In genomic region chr16:2867987-2868789, GRCh38 we compare ENCODE assay signal across 8 cellular contexts. TPM values are rescaled to one million over a fixed set of nuclear protein-coding genes. Genes with fewer than 3 reads are reported as not detected.
DNase-seq lines count a peak whose midpoint lies in the region; ATAC-seq and TF ChIP-seq lines count a peak whose summit lies in the region.

No MANE protein-coding gene starts in this region.

- H3K9me3 ChIP-seq in colonic mucosa: no peaks in the 10 kb centered on the region

- no peaks in the 10 kb centered on the region for H3K36me3 ChIP-seq in colonic mucosa

- peak; percentile 94 for ATAC-seq in GM19035 (IDR thresholded peaks at IDR 0.05; ENCODE audit: unreplicated experiment)
- ATAC-seq in HG03432 (IDR thresholded peaks at IDR 0.05; ENCODE audit: unreplicated experiment): peak; percentile 87

- H3K27me3 ChIP-seq in colonic mucosa: no peaks in the 10 kb centered on the region
- no peaks in the 10 kb centered on the region for H3K27me3 ChIP-seq in layer of hippocampus (ENCODE audit: control insufficient read depth, insufficient read depth, low read length)

- intact Hi-C loops in colonic mucosa (cut with DNase I): no loop called here

- peak; percentile 98 for TF ChIP-seq CTCF in colonic mucosa (IDR thresholded peaks at IDR 0.05)

- no peaks in the 10 kb centered on the region for H3K4me1 ChIP-seq in colonic mucosa

- H3K4me3 ChIP-seq in colonic mucosa: peak overlapping the region; percentile 43

- H3K27ac ChIP-seq in colonic mucosa: peak overlapping the region; percentile 90
- H3K27ac ChIP-seq in layer of hippocampus (ENCODE audit: low read depth, low read length): peak overlapping the region; percentile 93

- DNase-seq in AML-193 (lab: John Stamatoyannopoulos, UW) (peak; percentile 85 to 89), NCI-H460 (ENCODE audit: extremely low read depth, low read depth) (peak; percentile 90), colonic mucosa (peak; percentile 98)
- peak; percentile 89 to 90 for DNase-seq in activated CD4-positive, alpha-beta T cell treated with anti-CD3 and anti-CD28 coated beads for 4 hours
- DNase-seq in stimulated activated CD4-positive, alpha-beta T cell treated with anti-CD3 and anti-CD28 coated beads, Interleukin-1b, Interleukin-23, amount 100 ng/mL, for 24 hours (ENCODE audit: low read depth in 4 of 4, low spot score in 1 of 4): peak; percentile 91 to 96 (median 94)

- peak overlapping the region; percentile 77 to 90 for H3K9ac ChIP-seq in colonic mucosa (ENCODE audit: low read depth in 2 of 2, low read length in 2 of 2)

RNA-seq across cellular contexts. Expression of gene PRSS22, which starts 10.2 kb away (rescaled TPM):
- total RNA-seq in NCI-H460 (2014; rRNA removed; shearing (Covaris generic)): not detected in 2 replicates
- polyA plus RNA-seq in NCI-H460 (2014; cell fraction: nucleus; rRNA removed): not detected in 2 replicates
- total RNA-seq in colonic mucosa: 1 to 10 TPM; 6.1 to 6.7 TPM

RNA-seq across cellular contexts. Expression of gene FLYWCH2, which starts 14.8 kb away (rescaled TPM):
- 80.1 and 88.9 TPM in 2 replicates for total RNA-seq in NCI-H460 (2014; rRNA removed; shearing (Covaris generic))
- polyA plus RNA-seq in NCI-H460 (2014; cell fraction: nucleus; rRNA removed): 268 and 327 TPM in 2 replicates
- 10 to 100 TPM; 16.2 to 24.8 TPM for total RNA-seq in colonic mucosa

RNA-seq across cellular contexts. Expression of gene ZG16B, which starts 38.1 kb away (rescaled TPM):
- total RNA-seq in NCI-H460 (2014; rRNA removed; shearing (Covaris generic)): 13.8 and 18.7 TPM in 2 replicates
- polyA plus RNA-seq in NCI-H460 (2014; cell fraction: nucleus; rRNA removed): 17.9 and 38.1 TPM in 2 replicates
- 10 to 100 TPM; 34.1 to 62.1 TPM for total RNA-seq in colonic mucosa

RNA-seq across cellular contexts. Expression of gene FLYWCH1, which starts 43.5 kb away (rescaled TPM):
- total RNA-seq in NCI-H460 (2014; rRNA removed; shearing (Covaris generic)): 26.6 and 29.4 TPM in 2 replicates
- polyA plus RNA-seq in NCI-H460 (2014; cell fraction: nucleus; rRNA removed): 113 and 132 TPM in 2 replicates
- 10 to 100 TPM; 18.5 to 28.4 TPM for total RNA-seq in colonic mucosa

RNA-seq across cellular contexts. Expression of gene PRSS21, which starts 51.2 kb away (rescaled TPM):
- total RNA-seq in NCI-H460 (2014; rRNA removed; shearing (Covaris generic)): not detected in 2 replicates
- not detected in 2 replicates for polyA plus RNA-seq in NCI-H460 (2014; cell fraction: nucleus; rRNA removed)
- total RNA-seq in colonic mucosa: 1 to 10 TPM; 1.1 to 2.6 TPM

Comparison
In these comparisons a context has a peak if more than half of its experiments do, and no peak if none do; other contexts are left out.
1. Peak in every context shown above with its lines: DNase-seq, ATAC-seq, H3K4me3 ChIP-seq and H3K27ac ChIP-seq.